20 cellular contexts compared by ENCODE assay signal in genomic region chr20:49349078-49349477, GRCh38.
DNase-seq lines count a peak whose midpoint lies in the region; ATAC-seq, FAIRE-seq and TF ChIP-seq lines count a peak whose summit lies in the region.
"Had no signal": no experiment of that assay in that cellular context is flagged by ENCODE, and none has a peak within 500 bp of the region (broad histone marks: within the 10 kb centered on the region; RNA-seq: fewer than 3 reads in every experiment).

No MANE protein-coding gene starts in this region.

- in situ Hi-C loops in K562 (cut with MboI): loop anchor here (25.0 kb wide), 1 partner anchor 538 kb away; no protein-coding TSS in a partner anchor

- H3K79me2 ChIP-seq in K562 (ENCODE audit: control insufficient read depth, insufficient read depth, low read length): no peaks in the 10 kb centered on the region
- H3K79me2 ChIP-seq in keratinocyte (ENCODE audit: control insufficient read depth, insufficient read depth, low read length): no peaks in the 10 kb centered on the region

- H3K4me2 ChIP-seq in K562 (ENCODE audit: insufficient read depth, low read length) (no peak overlapping the region), keratinocyte (ENCODE audit: control insufficient read depth, extremely low read depth, insufficient read depth, low read depth, low read length) (no peak overlapping the region)
- H3K4me2 ChIP-seq: A549, GM23338 had no signal

- no peak for ATAC-seq in K562
- ATAC-seq: A549; CD8-positive, alpha-beta T cell; GM23338; HepG2 had no signal

- H3K4me3 ChIP-seq in K562 (no peak overlapping the region), keratinocyte (ENCODE audit: control insufficient read depth in 2 of 3, extremely low read depth in 1 of 3, insufficient read depth in 2 of 3, low read depth in 1 of 3, low read length in 3 of 3) (no peak overlapping the region), sigmoid colon (no peak overlapping the region)
- H3K4me3 ChIP-seq: A549, GM23338 had no signal

- H3K27ac Mint-ChIP-seq in activated CD4-positive, alpha-beta T cell treated with anti-CD3 and anti-CD28 coated beads, Interleukin-2, amount 10 ng/mL, durations not matched to agents 24 days and 14 days: no peak overlapping the region
- H3K27ac Mint-ChIP-seq: CD8-positive, alpha-beta T cell; GM23338; H9 had no signal

- no peaks in the 10 kb centered on the region for H3K9me3 ChIP-seq in K562 (replicated peaks; ENCODE audit: control insufficient read depth, insufficient read depth, low read depth, low read length)
- H3K9me3 ChIP-seq in keratinocyte (ENCODE audit: control insufficient read depth, low read depth, low read length): no peaks in the 10 kb centered on the region
- H3K9me3 ChIP-seq in sigmoid colon: no peaks in the 10 kb centered on the region
- H3K9me3 ChIP-seq: A549 had no signal

- BruUV-seq in K562 (replicated peaks; lab: Mats Ljungman, UMichigan): no TSS peak

- CTCF ChIA-PET in K562 (lab: Yijun Ruan, JAX; ENCODE audit: low intra/inter-chr PET ratio): no interaction called here

- WGBS in K562 (ENCODE audit: insufficient coverage, low coverage, missing lambda C conversion rate): 6% methylated on average over 1 of the region's 1 CpG
- 95 to 100% methylated on average over 1 of the region's 1 CpG for WGBS in sigmoid colon, 2 donors

- FAIRE-seq in K562 (lab: Jason Lieb, UNC) (no peak), keratinocyte (lab: Jason Lieb, UNC) (peak; percentile 72)
- FAIRE-seq: A549, D721Med, G401.6, GM12891, HepG2 had no signal

- no peaks in the 10 kb centered on the region for H3K9me3 Mint-ChIP-seq in activated CD4-positive, alpha-beta T cell treated with anti-CD3 and anti-CD28 coated beads, Interleukin-2, amount 10 ng/mL, durations not matched to agents 24 days and 14 days
- H3K9me3 Mint-ChIP-seq: CD14-positive monocyte; CD8-positive, alpha-beta T cell; GM23338; H9 had no signal

- H3K4me1 ChIP-seq in K562 (replicated peaks in 1 of 2; ENCODE audit: control insufficient read depth in 2 of 2, insufficient read depth in 2 of 2, low read length in 2 of 2): no peaks in the 10 kb centered on the region
- H3K4me1 ChIP-seq in keratinocyte (ENCODE audit: control insufficient read depth, extremely low read depth, insufficient read depth, low read length): peaks cover 16% of the 10 kb centered on the region
- peaks cover 0 to 58% (median 50%) of the 10 kb centered on the region in 4 donors for H3K4me1 ChIP-seq in sigmoid colon

- DNase-seq in K562 (ENCODE audit: extremely low read depth in 1 of 4, low spot score in 3 of 4) (no peak), keratinocyte (ENCODE audit: low read depth, low spot score) (no peak), sigmoid colon (no peak), NCI-H2227 treated with DMSO at 0.1 percent for 48 hours (lab: John Stamatoyannopoulos, UW) (no peak), HuH-7.5 (ENCODE audit: low spot score) (no peak)
- no peak for DNase-seq in activated CD4-positive, alpha-beta T cell treated with anti-CD3 and anti-CD28 coated beads, Interleukin-2, amount 10 ng/mL, durations not matched to agents 24 days and 14 days
- DNase-seq in effector CD8-positive, alpha-beta T cell (lab: John Stamatoyannopoulos, UW): no peak
- DNase-seq: CD8-positive, alpha-beta T cell; COR-L47; DMS153; DMS79 treated with DMSO at 0.1 percent for 48 hours; EL; H9 had no signal

- peaks cover 2% of the 10 kb centered on the region for H3K4me1 Mint-ChIP-seq in activated CD4-positive, alpha-beta T cell treated with anti-CD3 and anti-CD28 coated beads, Interleukin-2, amount 10 ng/mL, durations not matched to agents 24 days and 14 days

- no peak overlapping the region; the same call in 2 of the 3 replicates for H3K27ac ChIP-seq in K562 (ENCODE audit: extremely low read depth, low read depth, low read length)
- H3K27ac ChIP-seq in keratinocyte (ENCODE audit: control insufficient read depth, insufficient read depth, low read length): no peak overlapping the region
- peak overlapping the region in 3 of 4 donors; percentile 76 to 89 (median 78) for H3K27ac ChIP-seq in sigmoid colon

- H2AFZ ChIP-seq in K562 (ENCODE audit: low read depth, low read length) (no peak overlapping the region), keratinocyte (ENCODE audit: control insufficient read depth, low read length) (no peak overlapping the region)

- H3K36me3 ChIP-seq in K562 (ENCODE audit: control insufficient read depth, insufficient read depth, low read length) (no peaks in the 10 kb centered on the region), keratinocyte (ENCODE audit: control insufficient read depth in 2 of 2, extremely low read depth in 1 of 2, insufficient read depth in 2 of 2, low read length in 2 of 2) (no peaks in the 10 kb centered on the region), sigmoid colon (no peaks in the 10 kb centered on the region)

- dilution Hi-C loops in keratinocyte (cut with MboI; ENCODE audit: extremely low pct_ligation_motif_present, low sequenced_read_pairs): no loop called here

- no peak for TF ChIP-seq CTCF in K562 (IDR thresholded peaks at IDR 0.05 in 2 of 3, conservative IDR thresholded peaks at IDR 0.05 in 1 of 3; ENCODE audit: insufficient read depth in 2 of 3, low read depth in 1 of 3, low read length in 3 of 3)
- no peak for TF ChIP-seq CTCF in keratinocyte (optimal IDR thresholded peaks at IDR 0.05 in 1 of 3, IDR thresholded peaks at IDR 0.05 in 1 of 3, conservative IDR thresholded peaks at IDR 0.05 in 1 of 3; ENCODE audit: extremely low read depth in 1 of 3, insufficient read depth in 2 of 3, low read length in 3 of 3)
- TF ChIP-seq CTCF in sigmoid colon (IDR thresholded peaks at IDR 0.05): no peak

- POLR2A ChIA-PET in K562 (lab: Yijun Ruan, JAX): no interaction called here

- no peak overlapping the region for H3K9ac ChIP-seq in K562 (ENCODE audit: insufficient read depth in 1 of 2, low read depth in 2 of 2, low read length in 2 of 2)
- H3K9ac ChIP-seq in keratinocyte (ENCODE audit: control insufficient read depth, extremely low read depth, insufficient read depth, low read length): no peak overlapping the region

- TF ChIP-seq RAD21 in K562 (CRISPR knock-in tag; conservative IDR thresholded peaks at IDR 0.05 in 1 of 2, IDR thresholded peaks at IDR 0.05 in 1 of 2): no peak

- peaks cover 36% of the 10 kb centered on the region for H3K27me3 Mint-ChIP-seq in activated CD4-positive, alpha-beta T cell treated with anti-CD3 and anti-CD28 coated beads, Interleukin-2, amount 10 ng/mL, durations not matched to agents 24 days and 14 days

- no peak overlapping the region for H3K4me3 Mint-ChIP-seq in activated CD4-positive, alpha-beta T cell treated with anti-CD3 and anti-CD28 coated beads, Interleukin-2, amount 10 ng/mL, durations not matched to agents 24 days and 14 days
- H3K4me3 Mint-ChIP-seq: CD14-positive monocyte; CD8-positive, alpha-beta T cell; GM23338; H9 had no signal

- H3K36me3 Mint-ChIP-seq in activated CD4-positive, alpha-beta T cell treated with anti-CD3 and anti-CD28 coated beads, Interleukin-2, amount 10 ng/mL, durations not matched to agents 24 days and 14 days (ENCODE audit: low read depth): no peaks in the 10 kb centered on the region
- H3K36me3 Mint-ChIP-seq: CD14-positive monocyte; CD8-positive, alpha-beta T cell had no signal

- H3K27me3 ChIP-seq in K562 (ENCODE audit: control insufficient read depth in 2 of 2, insufficient read depth in 2 of 2, low read length in 2 of 2): peaks cover 27 to 35% of the 10 kb centered on the region in 2 experiments; a peak in 4 of 5 replicates
- H3K27me3 ChIP-seq in keratinocyte (ENCODE audit: control insufficient read depth, extremely low read depth, insufficient read depth, low read length): peaks cover 6% of the 10 kb centered on the region
- no peaks in the 10 kb centered on the region for H3K27me3 ChIP-seq in sigmoid colon

- TF ChIP-seq POLR2A in K562 (conservative IDR thresholded peaks at IDR 0.05) (no peak), sigmoid colon (IDR thresholded peaks at IDR 0.05) (no peak)

- intact Hi-C loops in K562 (cut with micrococcal nuclease): no loop called here
- intact Hi-C loops in sigmoid colon (cut with DNase I): no loop called here
- intact Hi-C loops in activated CD4-positive, alpha-beta T cell treated with anti-CD3 and anti-CD28 coated beads, Interleukin-2, amount 10 ng/mL, durations not matched to agents 24 days and 14 days (cut with micrococcal nuclease): no loop called here

- H3K9me1 ChIP-seq in K562 (ENCODE audit: control insufficient read depth, insufficient read depth, low read length) (no peaks in the 10 kb centered on the region), keratinocyte (ENCODE audit: control insufficient read depth, extremely low read depth, insufficient read depth, low read length) (no peaks in the 10 kb centered on the region)

- H4K20me1 ChIP-seq in K562 (replicated peaks; ENCODE audit: control insufficient read depth, insufficient read depth, low read length) (no peaks in the 10 kb centered on the region; the same call in 1 of the 2 replicates), keratinocyte (ENCODE audit: control insufficient read depth, extremely low read depth, insufficient read depth, low read length) (no peaks in the 10 kb centered on the region)

- TF ChIP-seq EP300 in K562 (IDR thresholded peaks at IDR 0.05; ENCODE audit: low read length) (no peak), sigmoid colon (IDR thresholded peaks at IDR 0.05) (no peak)

TF ChIP-seq in K562, 482 proteins besides CTCF, POLR2A, EP300 and RAD21:
- TF ChIP-seq RBM25 (IDR thresholded peaks at IDR 0.05; ENCODE audit: low read depth, low read length, severe bottlenecking): peak; percentile 19
- no peak for TF ChIP-seq CCAR2 (IDR thresholded peaks at IDR 0.05; ENCODE audit: low read depth, low read length)
- TF ChIP-seq RBBP5 (IDR thresholded peaks at IDR 0.05; ENCODE audit: borderline replicate concordance, insufficient read depth, low read length, poor library complexity, severe bottlenecking): no peak

Comparison
In these comparisons a context has a peak if more than half of its experiments do, and no peak if none do; other contexts are left out.
1. H3K27ac ChIP-seq: peak in sigmoid colon (3 of 4); none in K562 (single experiment) and keratinocyte (single experiment).